ENCODE assay signal across 8 cellular contexts in the genomic region with DNA sequence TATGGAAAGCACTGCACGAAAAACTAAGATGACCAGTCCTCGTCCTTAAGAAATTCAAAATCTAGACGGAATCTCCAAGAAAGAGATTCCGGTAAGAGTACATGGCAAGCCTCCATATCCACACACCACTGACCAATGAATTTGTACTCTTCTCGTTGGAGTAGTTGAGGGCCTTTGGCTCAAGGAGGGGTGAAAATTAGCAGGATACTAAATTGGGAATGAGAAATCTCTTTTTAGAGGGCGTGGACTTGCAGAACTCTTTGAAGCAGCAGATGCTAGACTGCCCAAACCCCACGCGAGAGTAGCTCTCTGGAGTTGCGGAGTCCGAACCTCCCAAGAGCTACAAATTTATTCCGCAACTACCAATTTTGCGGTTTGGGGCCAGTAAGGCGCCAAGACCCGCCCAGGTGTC. TPM values are rescaled to one million over a fixed set of nuclear protein-coding genes. Genes with fewer than 3 reads are reported as not detected.
DNase-seq lines count a peak whose midpoint lies in the region; ATAC-seq and TF ChIP-seq lines count a peak whose summit lies in the region.

No MANE protein-coding gene starts in this region.

- peaks cover 6% of the 10 kb centered on the region; the same call in 1 of the 2 replicates for H3K36me3 ChIP-seq in SJSA1
- no peaks in the 10 kb centered on the region for H3K36me3 ChIP-seq in rectal smooth muscle tissue (ENCODE audit: control insufficient read depth, insufficient read depth, low read length)

- no peak for DNase-seq in SJSA1 (ENCODE audit: low read depth in 1 of 2, low spot score in 2 of 2)
- peak; percentile 40 for DNase-seq in fibroblast of mammary gland (ENCODE audit: low read depth)
- no peak for DNase-seq in RPMI8226
- no peak for DNase-seq in stimulated activated CD4-positive, alpha-beta T cell treated with anti-CD3 and anti-CD28 coated beads, Interleukin-12 subunit alpha, Interleukin-12 subunit beta, amount 100 ng/mL, for 4 hours

- H3K4me1 ChIP-seq in SJSA1 (replicated peaks) (peaks cover 19% of the 10 kb centered on the region), rectal smooth muscle tissue (ENCODE audit: control insufficient read depth, insufficient read depth, low read length) (peaks cover 14% of the 10 kb centered on the region)

- ATAC-seq in HG03175 (IDR thresholded peaks at IDR 0.05; ENCODE audit: unreplicated experiment) (no peak), HG03025 (IDR thresholded peaks at IDR 0.05; ENCODE audit: low FRiP score, unreplicated experiment) (no peak)

- no peak overlapping the region; the same call in 1 of the 2 replicates for H3K27ac ChIP-seq in SJSA1
- H3K27ac ChIP-seq in rectal smooth muscle tissue (ENCODE audit: low read depth, low read length) = peak overlapping the region; percentile 81

- peak overlapping the region; percentile 63 for H3K9ac ChIP-seq in rectal smooth muscle tissue (ENCODE audit: low read length)

- H3K27me3 ChIP-seq in SJSA1 (replicated peaks) (no peaks in the 10 kb centered on the region), rectal smooth muscle tissue (ENCODE audit: control insufficient read depth, insufficient read depth, low read length) (no peaks in the 10 kb centered on the region)

- H3K9me3 ChIP-seq in SJSA1 (replicated peaks) = 0 out of 2 replicates have a peak, but pooled peaks cover 2% of the 10 kb centered on the region

- no peak for TF ChIP-seq CTCF in fibroblast of mammary gland (conservative IDR thresholded peaks at IDR 0.05; ENCODE audit: control insufficient read depth, insufficient read depth, low read depth, low read length)

- peak overlapping the region; percentile 65 for H3K4me3 ChIP-seq in GM08714 (ENCODE audit: low read length)
- peak overlapping the region; percentile 93 for H3K4me3 ChIP-seq in SJSA1
- H3K4me3 ChIP-seq in fibroblast of mammary gland (ENCODE audit: control insufficient read depth, low read depth, low read length) = peak overlapping the region; percentile 73
- peak overlapping the region; percentile 94 for H3K4me3 ChIP-seq in rectal smooth muscle tissue (ENCODE audit: low read length)

RNA-seq across cellular contexts. Expression of a gene that starts 0.9 kb away (rescaled TPM):
- total RNA-seq in SJSA1 (2014; rRNA removed; shearing (Covaris generic)) = 20.6 and 27.2 TPM in 2 replicates
